15 cellular contexts compared by ENCODE assay signal in the genomic region with DNA sequence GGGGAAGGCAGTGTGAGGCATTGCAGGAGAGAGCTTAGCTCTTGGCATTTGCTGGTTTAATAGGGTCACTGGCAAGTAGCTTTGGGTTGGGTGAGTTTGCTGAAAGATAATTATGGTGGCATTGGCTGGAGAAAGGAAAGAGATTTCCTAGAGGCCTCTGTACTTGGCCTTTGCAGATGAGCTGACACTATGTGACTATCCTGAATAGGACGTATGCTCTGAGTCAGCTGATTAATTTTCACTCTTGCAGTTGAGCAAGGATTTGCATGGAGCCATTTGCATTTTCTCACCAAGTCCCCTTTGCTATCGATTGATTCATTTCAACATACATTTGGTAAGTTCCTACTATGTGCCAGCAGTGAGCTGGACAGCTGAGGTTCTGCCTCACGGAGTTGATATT.
DNase-seq lines count a peak whose midpoint lies in the region; ATAC-seq and TF ChIP-seq lines count a peak whose summit lies in the region.
"Had no signal": no experiment of that assay in that cellular context is flagged by ENCODE, and none has a peak within 500 bp of the region (broad histone marks: within the 10 kb centered on the region; RNA-seq: fewer than 3 reads in every experiment).

No MANE protein-coding gene starts in this region.

- H3K36me3 ChIP-seq in BLaER1 (peaks cover 54% of the 10 kb centered on the region), esophagus muscularis mucosa (no peaks in the 10 kb centered on the region)

- no peak overlapping the region for H3K9ac ChIP-seq in BLaER1
- H3K9ac ChIP-seq: GM23248 had no signal

- H3K4me2 ChIP-seq in BLaER1 = peak overlapping the region; percentile 35

- H3K4me1 ChIP-seq in BLaER1 (peaks cover 69% of the 10 kb centered on the region), esophagus muscularis mucosa (peaks cover 56 to 88% (median 75%) of the 10 kb centered on the region in 4 donors)

- peak overlapping the region; percentile 87 for H3K27ac Mint-ChIP-seq in osteocyte (ENCODE audit: unreplicated experiment)
- H3K27ac Mint-ChIP-seq in CD4-positive, alpha-beta T cell = no peak overlapping the region
- H3K27ac Mint-ChIP-seq: B cell; CD8-positive, alpha-beta T cell had no signal

- peaks cover 94% of the 10 kb centered on the region for H4K20me1 ChIP-seq in BLaER1

- no peak for TF ChIP-seq CTCF in esophagus muscularis mucosa (IDR thresholded peaks at IDR 0.05)
- no peak for TF ChIP-seq CTCF in osteocyte (IDR thresholded peaks at IDR 0.05)
- no peak for TF ChIP-seq CTCF in CD4-positive, alpha-beta T cell (IDR thresholded peaks at IDR 0.05)

- no peaks in the 10 kb centered on the region for H3K36me3 Mint-ChIP-seq in osteocyte (ENCODE audit: unreplicated experiment)
- H3K36me3 Mint-ChIP-seq in CD4-positive, alpha-beta T cell (ENCODE audit: low read depth) = no peaks in the 10 kb centered on the region
- H3K36me3 Mint-ChIP-seq: CD8-positive, alpha-beta T cell had no signal

- intact Hi-C loops in esophagus muscularis mucosa (cut with DNase I) = no loop called here
- intact Hi-C loops in CD4-positive, alpha-beta T cell (cut with DNase I, micrococcal nuclease) = no loop called here

- H3K4me3 ChIP-seq in BLaER1 (no peak overlapping the region), esophagus muscularis mucosa (no peak overlapping the region)
- H3K4me3 ChIP-seq: GM23248 had no signal

- no peak for TF ChIP-seq EP300 in esophagus muscularis mucosa (IDR thresholded peaks at IDR 0.05)

- peaks cover 50% of the 10 kb centered on the region for H3K4me1 Mint-ChIP-seq in osteocyte (ENCODE audit: unreplicated experiment)
- no peaks in the 10 kb centered on the region for H3K4me1 Mint-ChIP-seq in CD4-positive, alpha-beta T cell (ENCODE audit: low read depth)
- H3K4me1 Mint-ChIP-seq: B cell had no signal

- no peaks in the 10 kb centered on the region for H3K9me3 Mint-ChIP-seq in osteocyte (ENCODE audit: unreplicated experiment)
- no peaks in the 10 kb centered on the region for H3K9me3 Mint-ChIP-seq in CD4-positive, alpha-beta T cell
- H3K9me3 Mint-ChIP-seq: CD8-positive, alpha-beta T cell had no signal

- peaks cover 8% of the 10 kb centered on the region for H3K27me3 Mint-ChIP-seq in osteocyte (ENCODE audit: unreplicated experiment)
- H3K27me3 Mint-ChIP-seq in CD4-positive, alpha-beta T cell = no peaks in the 10 kb centered on the region

- no peak overlapping the region for H3K4me3 Mint-ChIP-seq in osteocyte (ENCODE audit: unreplicated experiment)
- H3K4me3 Mint-ChIP-seq in CD4-positive, alpha-beta T cell = no peak overlapping the region
- H3K4me3 Mint-ChIP-seq: B cell; CD8-positive, alpha-beta T cell had no signal

- CTCF ChIA-PET in CD4-positive, alpha-beta T cell (lab: Charles Lee) = no interaction called here

- H3K27ac ChIP-seq in BLaER1 = no peak overlapping the region
- H3K27ac ChIP-seq in esophagus muscularis mucosa (replicated peaks in 1 of 4) = peak overlapping the region; percentile 81 to 87 (median 84)
- no peak overlapping the region for H3K27ac ChIP-seq in CD4-positive, alpha-beta T cell (ENCODE audit: low read depth, low read length)
- H3K27ac ChIP-seq: 22Rv1, GM23248 had no signal

- DNase-seq in DMS 273 (lab: John Stamatoyannopoulos, UW; ENCODE audit: unreplicated experiment) (peak; percentile 25), DMS 273 treated with DMSO at 0.1 percent for 48 hours (lab: John Stamatoyannopoulos, UW) (no peak), esophagus muscularis mucosa (ENCODE audit: extremely low spot score) (no peak), osteocyte (ENCODE audit: extremely low spot score, unreplicated experiment) (no peak), left lobe of liver (ENCODE audit: low spot score) (no peak), islet precursor cell (no peak)
- no peak for DNase-seq in CD4-positive, alpha-beta T cell
- DNase-seq: CD8-positive, alpha-beta T cell; GM23248; NCI-H1930; NK-92 treated with Interleukin-12 subunit alpha and Interleukin-12 subunit beta, amount 100 ng/mL, for 24 hours; PC-3 had no signal

- no peaks in the 10 kb centered on the region for H3K27me3 ChIP-seq in BLaER1
- no peaks in the 10 kb centered on the region for H3K27me3 ChIP-seq in esophagus muscularis mucosa
- no peaks in the 10 kb centered on the region for H3K27me3 ChIP-seq in CD4-positive, alpha-beta T cell (ENCODE audit: control insufficient read depth, insufficient read depth, low read length)

- POLR2A ChIA-PET in CD4-positive, alpha-beta T cell (lab: Charles Lee) = no interaction called here

- 79% methylated on average over 3 of the region's 3 CpGs for WGBS in esophagus muscularis mucosa

- no peak for TF ChIP-seq POLR2A in esophagus muscularis mucosa (IDR thresholded peaks at IDR 0.05; ENCODE audit: low read depth)

- no peak for ATAC-seq in CD4-positive, alpha-beta T cell (ENCODE audit: poor library complexity)
- no peak for ATAC-seq in left lobe of liver
- ATAC-seq: CD8-positive, alpha-beta T cell; PC-3 had no signal

- H3K9me3 ChIP-seq in BLaER1 (no peaks in the 10 kb centered on the region), esophagus muscularis mucosa (no peaks in the 10 kb centered on the region)
- H3K9me3 ChIP-seq in CD4-positive, alpha-beta T cell (ENCODE audit: control insufficient read depth, low read length) = no peaks in the 10 kb centered on the region

Comparison
In these comparisons a context has a peak if more than half of its experiments do, and no peak if none do; other contexts are left out.
1. H3K27ac ChIP-seq: peak in esophagus muscularis mucosa (4 of 4); none in BLaER1 (single experiment) and CD4-positive, alpha-beta T cell (single experiment).